In the genomic region with DNA sequence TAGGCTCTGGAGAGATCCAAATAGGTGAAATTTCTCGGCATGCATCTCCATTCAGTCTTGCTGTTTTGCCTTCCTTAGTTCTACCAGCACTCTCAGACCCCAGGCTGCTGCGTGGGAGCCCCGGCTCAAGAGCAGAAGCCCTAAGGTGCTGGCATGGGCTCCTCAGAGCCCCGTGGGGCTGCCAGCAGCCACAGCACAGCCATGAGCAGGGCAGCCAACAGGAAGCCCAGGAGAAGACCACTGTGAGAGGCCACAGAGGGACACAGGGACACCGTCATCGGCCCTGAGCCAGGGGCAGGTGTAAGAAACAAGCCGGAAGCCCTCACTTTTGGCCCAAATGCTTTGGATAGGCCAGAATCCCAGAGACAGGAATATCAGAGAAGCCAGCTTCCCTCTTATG, we compare ENCODE assay signal across 22 cellular contexts.
"Had no signal": no experiment of that assay in that cellular context is flagged by ENCODE, and none has a peak within 500 bp of the region (broad histone marks: within the 10 kb centered on the region; RNA-seq: fewer than 3 reads in every experiment).

No MANE protein-coding gene starts in this region.

- DNase-seq: activated B cell treated with CpG ODN at 0.5 μM for 24 hours; activated CD4-positive, alpha-beta T cell treated with anti-CD3 and anti-CD28 coated beads, Interleukin-2, amount 50 U/mL, for 4 hours; activated CD8-positive, alpha-beta memory T cell treated with anti-CD3 and anti-CD28 coated beads for 24 hours; activated effector memory CD4-positive, alpha-beta T cell treated with Interleukin-2 at 50 U/mL for 16 hours; activated naive CD4-positive, alpha-beta T cell treated with anti-CD3 and anti-CD28 coated beads for 36 hours; activated naive CD8-positive, alpha-beta T cell treated with anti-CD3 and anti-CD28 coated beads for 36 hours; aorta; cortex of kidney; effector memory CD8-positive, alpha-beta T cell; hippocampal formation; left colon; naive thymus-derived CD8-positive, alpha-beta T cell; right cardiac atrium; stimulated activated CD4-positive, alpha-beta T cell treated with anti-CD3 and anti-CD28 coated beads, Interleukin-2, amount 100 ng/mL, for 48 hours; stimulated activated naive CD8-positive, alpha-beta T cell treated with anti-CD3 and anti-CD28 coated beads, Interleukin-15, Interleukin-2, amounts not matched to agents 100 U/mL and 50 U/mL, for 24 hours; T-helper 1 cell; testis; transverse colon; uterus had no signal

- H3K27ac Mint-ChIP-seq: activated B cell treated with CpG ODN at 0.5 μM for 24 hours; activated naive CD4-positive, alpha-beta T cell treated with anti-CD3 and anti-CD28 coated beads for 36 hours; activated naive CD8-positive, alpha-beta T cell treated with anti-CD3 and anti-CD28 coated beads for 36 hours; effector memory CD8-positive, alpha-beta T cell; naive thymus-derived CD8-positive, alpha-beta T cell; T-helper 2 cell treated with Interferon-gamma antibody and Interleukin-4, amounts not matched to agents 5 μg/mL and 100 μg/mL, for 36 hours had no signal

- H3K9me3 ChIP-seq: adrenal gland, testis, transverse colon, uterus had no signal

- H3K27me3 ChIP-seq: adrenal gland, testis, transverse colon, uterus had no signal

- H3K27ac ChIP-seq: adrenal gland, testis, transverse colon, uterus had no signal

- H3K36me3 ChIP-seq: adrenal gland, transverse colon, uterus had no signal

- H3K4me3 ChIP-seq: adrenal gland, testis, transverse colon, uterus had no signal

- H3K4me1 ChIP-seq: uterus had no signal

- H3K4me3 Mint-ChIP-seq: activated B cell treated with CpG ODN at 0.5 μM for 24 hours; activated naive CD4-positive, alpha-beta T cell treated with anti-CD3 and anti-CD28 coated beads for 36 hours; activated naive CD8-positive, alpha-beta T cell treated with anti-CD3 and anti-CD28 coated beads for 36 hours; brain; effector memory CD8-positive, alpha-beta T cell; naive thymus-derived CD8-positive, alpha-beta T cell; T-helper 2 cell treated with Interferon-gamma antibody and Interleukin-4, amounts not matched to agents 5 μg/mL and 100 μg/mL, for 36 hours had no signal

- ATAC-seq: effector memory CD8-positive, alpha-beta T cell; left colon; naive thymus-derived CD8-positive, alpha-beta T cell; stimulated activated naive CD8-positive, alpha-beta T cell treated with anti-CD3 and anti-CD28 coated beads, Interleukin-15, Interleukin-2, amounts not matched to agents 100 U/mL and 50 U/mL, for 24 hours had no signal

- H3K36me3 Mint-ChIP-seq: brain had no signal

- H3K27me3 Mint-ChIP-seq: activated B cell treated with CpG ODN at 0.5 μM for 24 hours; activated naive CD8-positive, alpha-beta T cell treated with anti-CD3 and anti-CD28 coated beads for 36 hours; effector memory CD8-positive, alpha-beta T cell; naive thymus-derived CD8-positive, alpha-beta T cell had no signal
